31 cellular contexts compared by ENCODE assay signal in the genomic region with DNA sequence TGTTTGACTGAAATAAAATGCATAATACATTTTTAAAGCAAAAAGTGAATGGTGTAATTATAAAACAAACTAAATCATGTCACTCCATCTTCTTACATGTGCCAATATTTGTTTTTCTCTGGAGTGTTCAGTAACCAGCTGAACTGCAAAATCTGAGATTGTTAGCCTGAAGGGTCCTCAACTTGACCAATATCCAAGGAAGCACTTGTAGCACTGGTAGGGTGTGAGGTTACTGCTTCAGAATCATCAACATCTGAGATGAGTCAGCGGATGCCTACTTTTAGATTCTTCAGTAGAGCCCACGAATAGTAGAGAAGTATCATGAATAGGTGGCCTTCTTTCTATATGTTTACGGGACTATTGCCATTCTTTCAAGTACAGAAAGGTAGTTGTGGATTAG.
"Had no signal": no experiment of that assay in that cellular context is flagged by ENCODE, and none has a peak within 500 bp of the region (broad histone marks: within the 10 kb centered on the region; RNA-seq: fewer than 3 reads in every experiment).

No MANE protein-coding gene starts in this region.

- ATAC-seq: activated CD4-positive, CD25-positive, alpha-beta regulatory T cell treated with anti-CD3 and anti-CD28 coated beads, Interleukin-2, amount 50 U/mL, for 24 hours; activated CD8-positive, alpha-beta memory T cell treated with anti-CD3 and anti-CD28 coated beads, Interleukin-2, amount 10 ng/mL, durations not matched to agents 7 days and 5 days; PC-3; WTC11 had no signal

- H3K36me3 ChIP-seq: brain microvascular endothelial cell, cardiac muscle cell, Peyer's patch, SJSA1 had no signal

- H3K4me2 ChIP-seq: SK-N-SH had no signal

- H3K9me3 ChIP-seq: Peyer's patch, SJSA1 had no signal

- H3K9ac ChIP-seq: SK-N-SH had no signal

- H3K27me3 ChIP-seq: brain microvascular endothelial cell, cardiac muscle cell, Peyer's patch, SJSA1 had no signal

- H3K4me1 ChIP-seq: Peyer's patch, SJSA1 had no signal

- H3K4me3 ChIP-seq: cardiac muscle cell, Peyer's patch, SJSA1 had no signal

- H3K27ac ChIP-seq: brain microvascular endothelial cell, cardiac muscle cell, Peyer's patch, SJSA1 had no signal

- DNase-seq: activated CD4-positive, alpha-beta memory T cell treated with anti-CD3 and anti-CD28 coated beads for 36 hours; activated CD4-positive, alpha-beta T cell treated with anti-CD3 and anti-CD28 coated beads for 4 hours; activated CD4-positive, alpha-beta T cell treated with anti-CD3 and anti-CD28 coated beads, Interleukin-2, amount 50 U/mL, for 1 hour; activated CD8-positive, alpha-beta memory T cell treated with anti-CD3 and anti-CD28 coated beads, Interleukin-2, amount 10 ng/mL, durations not matched to agents 7 days and 5 days; activated CD8-positive, alpha-beta memory T cell treated with anti-CD3 and anti-CD28 coated beads, Interleukin-2, amount 50 U/mL, for 48 hours; activated effector memory CD4-positive, alpha-beta T cell treated with Interleukin-2 at 50 U/mL for 16 hours; activated naive CD4-positive, alpha-beta T cell; activated naive CD4-positive, alpha-beta T cell treated with anti-CD3 and anti-CD28 coated beads, Interleukin-2, amount 50 U/mL, for 16 hours; activated naive CD8-positive, alpha-beta T cell treated with anti-CD3 and anti-CD28 coated beads for 36 hours; activated T-cell treated with anti-CD3 and anti-CD28 coated beads, Interleukin-2, amount 50 U/mL, for 48 hours; amniotic stem cell; aorta; brain microvascular endothelial cell; Karpas-422; NCI-H1105; NCI-H1436 treated with DMSO at 0.1 percent for 48 hours; NCI-H1694 treated with DMSO at 0.1 percent for 48 hours; NCI-H2171 treated with DMSO at 0.1 percent for 48 hours; NCI-H2227 treated with DMSO at 0.1 percent for 48 hours; NCI-H446; NCI-H524 treated with DMSO at 0.1 percent for 48 hours; NK-92 treated with Interleukin-12 subunit alpha and Interleukin-12 subunit beta, amount 100 ng/mL, for 24 hours; PC-3; Peyer's patch; RPMI8226; SHP77 treated with DMSO at 0.1 percent for 48 hours; SK-N-SH had no signal
